ENCODE assay signal across 1 cellular context in the genomic region with DNA sequence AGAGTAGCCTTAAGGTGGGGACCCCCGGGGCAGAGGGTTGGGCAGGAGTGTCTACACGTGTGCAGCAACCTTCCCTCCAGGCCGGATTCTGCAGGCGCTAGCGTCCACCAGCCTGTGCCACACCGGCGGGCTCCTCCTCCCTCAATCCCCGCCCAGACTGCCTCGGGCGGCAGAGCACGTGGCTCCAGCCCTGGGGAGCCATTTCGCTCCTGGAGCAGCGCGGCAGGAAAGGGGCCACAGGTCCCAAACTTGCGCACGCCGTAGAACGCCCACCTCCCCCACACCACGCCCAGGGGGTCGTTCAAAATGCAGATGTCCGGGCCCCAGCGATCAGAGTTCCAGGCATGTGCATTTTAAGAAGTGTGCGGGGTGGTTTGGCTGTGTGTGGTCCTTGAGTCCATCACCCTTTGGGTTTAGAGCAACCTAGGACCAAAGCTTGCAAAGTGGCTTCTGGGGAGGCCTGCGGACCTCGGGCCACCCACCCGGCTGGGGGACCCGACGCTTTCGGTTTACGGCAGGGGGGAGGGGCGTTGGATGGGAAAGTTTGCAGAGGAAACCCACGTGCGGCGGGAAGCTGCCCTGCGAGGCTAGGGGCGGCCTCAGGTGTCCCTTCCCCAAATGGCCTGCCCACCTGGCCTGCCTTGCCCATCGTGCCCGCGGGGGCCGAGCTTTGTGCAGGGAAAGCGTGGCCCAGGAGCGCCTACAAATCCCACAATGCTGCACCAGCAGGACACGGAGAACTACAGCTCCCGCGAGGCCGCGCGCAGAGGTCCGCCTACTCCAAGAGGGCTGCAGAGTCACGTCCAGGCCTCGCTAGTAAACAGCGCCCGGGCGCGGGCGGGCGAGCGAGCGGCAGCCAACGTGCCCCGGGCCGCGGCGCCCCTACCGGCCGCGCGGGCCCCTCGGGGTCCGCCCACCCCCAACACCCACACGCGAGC.
TF ChIP-seq lines count a peak whose summit lies in the region.

No MANE protein-coding gene starts in this region.

TF ChIP-seq in K562, 482 proteins besides CTCF, POLR2A, EP300 and RAD21 (continued from another document and continues in another):
- TF ChIP-seq TCF7 (IDR thresholded peaks at IDR 0.05; ENCODE audit: borderline replicate concordance) (peak; percentile 24; the same call in 1 of the 2 replicates), RBM25 (IDR thresholded peaks at IDR 0.05; ENCODE audit: low read depth, low read length, severe bottlenecking) (no peak), PYGO2 (tag; IDR thresholded peaks at IDR 0.05) (no peak), ZNF224 (CRISPR knock-in tag; IDR thresholded peaks at IDR 0.05) (no peak), ETV6 (IDR thresholded peaks at IDR 0.05; ENCODE audit: borderline replicate concordance in 1 of 2, low read depth in 2 of 2, low read length in 1 of 2) (no peak), ETV6 (CRISPR knock-in tag; IDR thresholded peaks at IDR 0.05; ENCODE audit: borderline replicate concordance) (0 out of 2 replicates have a peak, but pooled peaks have one; percentile 53), LCOR (CRISPR knock-in tag; IDR thresholded peaks at IDR 0.05) (peak; percentile 80; the same call in 1 of the 2 replicates), ESRRA (IDR thresholded peaks at IDR 0.05; ENCODE audit: borderline replicate concordance, low read depth) (0 out of 2 replicates have a peak, but pooled peaks have one; percentile 6), TBL1XR1 (IDR thresholded peaks at IDR 0.05; ENCODE audit: low read length in 2 of 2) (no peak), CCNT2 (IDR thresholded peaks at IDR 0.05; ENCODE audit: borderline replicate concordance, extremely low read depth, insufficient read length, low read depth, low read length) (peak; percentile 74), ZMIZ1 (IDR thresholded peaks at IDR 0.05; ENCODE audit: low read depth in 2 of 2, low read length in 2 of 2) (peak in 1 of 2 experiments; percentile 28; a peak in 1 of 4 replicates), DIDO1 (tag; IDR thresholded peaks at IDR 0.05; ENCODE audit: low read depth) (0 out of 2 replicates have a peak, but pooled peaks have one; percentile 26), ERF (CRISPR knock-in tag; IDR thresholded peaks at IDR 0.05) (peak; percentile 77; the same call in 1 of the 2 replicates), PTBP1 (IDR thresholded peaks at IDR 0.05; ENCODE audit: low read depth, low read length) (0 out of 2 replicates have a peak, but pooled peaks have one; percentile 42), ZC3H11A (IDR thresholded peaks at IDR 0.05; ENCODE audit: low read depth, low read length) (no peak), THAP12 (CRISPR knock-in tag; IDR thresholded peaks at IDR 0.05) (peak; percentile 63; the same call in 1 of the 2 replicates), POLR3G (IDR thresholded peaks at IDR 0.05; ENCODE audit: extremely low read depth, insufficient read length, insufficient replicate concordance) (no peak), ILK (tag; IDR thresholded peaks at IDR 0.05; ENCODE audit: borderline replicate concordance, low read depth) (no peak), ETS1 (conservative IDR thresholded peaks at IDR 0.05; ENCODE audit: control insufficient read depth, low read depth, low read length) (peak; percentile 98), DACH1 (IDR thresholded peaks at IDR 0.05; ENCODE audit: partially characterized antibody) (no peak), NFRKB (IDR thresholded peaks at IDR 0.05; ENCODE audit: low read depth) (peak; percentile 95), TRIM24 (IDR thresholded peaks at IDR 0.05) (no peak), TFE3 (CRISPR knock-in tag; IDR thresholded peaks at IDR 0.05) (no peak), SMAD4 (CRISPR knock-in tag; conservative IDR thresholded peaks at IDR 0.05) (no peak), PCBP2 (IDR thresholded peaks at IDR 0.05; ENCODE audit: low read depth, low read length, poor library complexity, severe bottlenecking) (no peak), TFAM (CRISPR knock-in tag; conservative IDR thresholded peaks at IDR 0.05) (no peak)
- TF ChIP-seq, protein P1, sequence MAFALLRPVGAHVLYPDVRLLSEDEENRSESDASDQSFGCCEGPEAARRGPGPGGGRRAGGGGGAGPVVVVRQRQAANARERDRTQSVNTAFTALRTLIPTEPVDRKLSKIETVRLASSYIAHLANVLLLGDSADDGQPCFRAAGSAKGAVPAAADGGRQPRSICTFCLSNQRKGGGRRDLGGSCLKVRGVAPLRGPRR (CRISPR knock-in tag; IDR thresholded peaks at IDR 0.05), result 0 out of 2 replicates have a peak, but pooled peaks have one; percentile 3
- TF ChIP-seq, protein P2, sequence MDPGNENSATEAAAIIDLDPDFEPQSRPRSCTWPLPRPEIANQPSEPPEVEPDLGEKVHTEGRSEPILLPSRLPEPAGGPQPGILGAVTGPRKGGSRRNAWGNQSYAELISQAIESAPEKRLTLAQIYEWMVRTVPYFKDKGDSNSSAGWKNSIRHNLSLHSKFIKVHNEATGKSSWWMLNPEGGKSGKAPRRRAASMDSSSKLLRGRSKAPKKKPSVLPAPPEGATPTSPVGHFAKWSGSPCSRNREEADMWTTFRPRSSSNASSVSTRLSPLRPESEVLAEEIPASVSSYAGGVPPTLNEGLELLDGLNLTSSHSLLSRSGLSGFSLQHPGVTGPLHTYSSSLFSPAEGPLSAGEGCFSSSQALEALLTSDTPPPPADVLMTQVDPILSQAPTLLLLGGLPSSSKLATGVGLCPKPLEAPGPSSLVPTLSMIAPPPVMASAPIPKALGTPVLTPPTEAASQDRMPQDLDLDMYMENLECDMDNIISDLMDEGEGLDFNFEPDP (CRISPR knock-in tag; IDR thresholded peaks at IDR 0.05), result no peak
- TF ChIP-seq, protein P3, sequence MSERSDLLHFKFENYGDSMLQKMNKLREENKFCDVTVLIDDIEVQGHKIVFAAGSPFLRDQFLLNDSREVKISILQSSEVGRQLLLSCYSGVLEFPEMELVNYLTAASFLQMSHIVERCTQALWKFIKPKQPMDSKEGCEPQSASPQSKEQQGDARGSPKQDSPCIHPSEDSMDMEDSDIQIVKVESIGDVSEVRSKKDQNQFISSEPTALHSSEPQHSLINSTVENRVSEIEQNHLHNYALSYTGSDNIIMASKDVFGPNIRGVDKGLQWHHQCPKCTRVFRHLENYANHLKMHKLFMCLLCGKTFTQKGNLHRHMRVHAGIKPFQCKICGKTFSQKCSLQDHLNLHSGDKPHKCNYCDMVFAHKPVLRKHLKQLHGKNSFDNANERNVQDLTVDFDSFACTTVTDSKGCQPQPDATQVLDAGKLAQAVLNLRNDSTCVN (CRISPR knock-in tag; IDR thresholded peaks at IDR 0.05), result no peak
- TF ChIP-seq, protein P4, sequence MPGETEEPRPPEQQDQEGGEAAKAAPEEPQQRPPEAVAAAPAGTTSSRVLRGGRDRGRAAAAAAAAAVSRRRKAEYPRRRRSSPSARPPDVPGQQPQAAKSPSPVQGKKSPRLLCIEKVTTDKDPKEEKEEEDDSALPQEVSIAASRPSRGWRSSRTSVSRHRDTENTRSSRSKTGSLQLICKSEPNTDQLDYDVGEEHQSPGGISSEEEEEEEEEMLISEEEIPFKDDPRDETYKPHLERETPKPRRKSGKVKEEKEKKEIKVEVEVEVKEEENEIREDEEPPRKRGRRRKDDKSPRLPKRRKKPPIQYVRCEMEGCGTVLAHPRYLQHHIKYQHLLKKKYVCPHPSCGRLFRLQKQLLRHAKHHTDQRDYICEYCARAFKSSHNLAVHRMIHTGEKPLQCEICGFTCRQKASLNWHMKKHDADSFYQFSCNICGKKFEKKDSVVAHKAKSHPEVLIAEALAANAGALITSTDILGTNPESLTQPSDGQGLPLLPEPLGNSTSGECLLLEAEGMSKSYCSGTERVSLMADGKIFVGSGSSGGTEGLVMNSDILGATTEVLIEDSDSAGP (CRISPR knock-in tag; IDR thresholded peaks at IDR 0.05), result no peak
- TF ChIP-seq, protein P5, sequence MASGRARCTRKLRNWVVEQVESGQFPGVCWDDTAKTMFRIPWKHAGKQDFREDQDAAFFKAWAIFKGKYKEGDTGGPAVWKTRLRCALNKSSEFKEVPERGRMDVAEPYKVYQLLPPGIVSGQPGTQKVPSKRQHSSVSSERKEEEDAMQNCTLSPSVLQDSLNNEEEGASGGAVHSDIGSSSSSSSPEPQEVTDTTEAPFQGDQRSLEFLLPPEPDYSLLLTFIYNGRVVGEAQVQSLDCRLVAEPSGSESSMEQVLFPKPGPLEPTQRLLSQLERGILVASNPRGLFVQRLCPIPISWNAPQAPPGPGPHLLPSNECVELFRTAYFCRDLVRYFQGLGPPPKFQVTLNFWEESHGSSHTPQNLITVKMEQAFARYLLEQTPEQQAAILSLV (tag; IDR thresholded peaks at IDR 0.05), result no peak
- TF ChIP-seq, protein P6, sequence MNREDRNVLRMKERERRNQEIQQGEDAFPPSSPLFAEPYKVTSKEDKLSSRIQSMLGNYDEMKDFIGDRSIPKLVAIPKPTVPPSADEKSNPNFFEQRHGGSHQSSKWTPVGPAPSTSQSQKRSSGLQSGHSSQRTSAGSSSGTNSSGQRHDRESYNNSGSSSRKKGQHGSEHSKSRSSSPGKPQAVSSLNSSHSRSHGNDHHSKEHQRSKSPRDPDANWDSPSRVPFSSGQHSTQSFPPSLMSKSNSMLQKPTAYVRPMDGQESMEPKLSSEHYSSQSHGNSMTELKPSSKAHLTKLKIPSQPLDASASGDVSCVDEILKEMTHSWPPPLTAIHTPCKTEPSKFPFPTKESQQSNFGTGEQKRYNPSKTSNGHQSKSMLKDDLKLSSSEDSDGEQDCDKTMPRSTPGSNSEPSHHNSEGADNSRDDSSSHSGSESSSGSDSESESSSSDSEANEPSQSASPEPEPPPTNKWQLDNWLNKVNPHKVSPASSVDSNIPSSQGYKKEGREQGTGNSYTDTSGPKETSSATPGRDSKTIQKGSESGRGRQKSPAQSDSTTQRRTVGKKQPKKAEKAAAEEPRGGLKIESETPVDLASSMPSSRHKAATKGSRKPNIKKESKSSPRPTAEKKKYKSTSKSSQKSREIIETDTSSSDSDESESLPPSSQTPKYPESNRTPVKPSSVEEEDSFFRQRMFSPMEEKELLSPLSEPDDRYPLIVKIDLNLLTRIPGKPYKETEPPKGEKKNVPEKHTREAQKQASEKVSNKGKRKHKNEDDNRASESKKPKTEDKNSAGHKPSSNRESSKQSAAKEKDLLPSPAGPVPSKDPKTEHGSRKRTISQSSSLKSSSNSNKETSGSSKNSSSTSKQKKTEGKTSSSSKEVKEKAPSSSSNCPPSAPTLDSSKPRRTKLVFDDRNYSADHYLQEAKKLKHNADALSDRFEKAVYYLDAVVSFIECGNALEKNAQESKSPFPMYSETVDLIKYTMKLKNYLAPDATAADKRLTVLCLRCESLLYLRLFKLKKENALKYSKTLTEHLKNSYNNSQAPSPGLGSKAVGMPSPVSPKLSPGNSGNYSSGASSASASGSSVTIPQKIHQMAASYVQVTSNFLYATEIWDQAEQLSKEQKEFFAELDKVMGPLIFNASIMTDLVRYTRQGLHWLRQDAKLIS (CRISPR knock-in tag; IDR thresholded peaks at IDR 0.05), result peak; percentile 88
